Comparison of ENCODE assay signal across 11 cellular contexts in the genomic region with DNA sequence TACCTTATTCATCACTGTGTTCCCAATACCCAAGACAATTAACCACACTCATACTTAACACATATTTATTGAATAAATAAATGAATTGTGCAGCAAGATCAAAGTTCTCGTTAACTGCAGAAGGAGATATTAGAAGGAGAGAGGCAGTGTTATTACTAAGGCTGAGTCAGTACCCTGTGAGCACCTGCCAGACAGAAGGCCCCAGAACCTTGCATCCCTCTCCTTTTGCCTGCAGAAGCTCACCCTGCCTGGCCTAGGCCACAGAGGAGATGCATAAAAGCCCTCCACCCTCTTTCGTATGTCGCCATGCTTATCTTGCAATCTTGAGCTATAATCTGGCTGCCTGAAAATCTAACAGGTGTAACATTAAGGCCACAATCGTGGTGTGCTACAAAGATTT. TPM values are rescaled to one million over a fixed set of nuclear protein-coding genes. Genes with fewer than 3 reads are reported as not detected.
A peak's percentile ranks its signal among the peaks of the same experiment; 100 is the strongest.
DNase-seq lines count a peak whose midpoint lies in the region; ATAC-seq and TF ChIP-seq lines count a peak whose summit lies in the region.
"Had no signal": no experiment of that assay in that cellular context is flagged by ENCODE, and none has a peak within 500 bp of the region (broad histone marks: within the 10 kb centered on the region; RNA-seq: fewer than 3 reads in every experiment).

No MANE protein-coding gene starts in this region.

- peak overlapping the region; percentile 52 for H3K27ac ChIP-seq in CD4-positive, alpha-beta memory T cell (ENCODE audit: low read depth, low read length)

- H3K36me3 Mint-ChIP-seq in CD4-positive, alpha-beta memory T cell, result no peaks in the 10 kb centered on the region
- H3K36me3 Mint-ChIP-seq in activated naive CD4-positive, alpha-beta T cell treated with anti-CD3 and anti-CD28 coated beads, Interleukin-2, amount 10 ng/mL, durations not matched to agents 7 days and 5 days, result peaks cover 2% of the 10 kb centered on the region
- H3K36me3 Mint-ChIP-seq in mesothelial cell of epicardium, result no peaks in the 10 kb centered on the region

- DNase-seq in CD4-positive, alpha-beta memory T cell, result peak; percentile 29 to 71 (median 31)
- DNase-seq in HPDE6-E6E7 (ENCODE audit: extremely low spot score) (peak; percentile 45), mesothelial cell of epicardium (ENCODE audit: low spot score in 2 of 2, unreplicated experiment in 2 of 2) (no peak), NCI-H524 treated with DMSO at 0.1 percent for 48 hours (lab: John Stamatoyannopoulos, UW) (no peak), NCI-H1694 (lab: John Stamatoyannopoulos, UW) (no peak)
- peak; percentile 32 for DNase-seq in activated naive CD4-positive, alpha-beta T cell treated with anti-CD3 and anti-CD28 coated beads, Interleukin-2, amount 10 ng/mL, durations not matched to agents 7 days and 5 days
- DNase-seq: Calu3 had no signal

- peaks cover 75% of the 10 kb centered on the region for H3K4me1 ChIP-seq in CD4-positive, alpha-beta memory T cell (ENCODE audit: insufficient read depth, low read length)

- no peak overlapping the region for H3K27ac Mint-ChIP-seq in CD4-positive, alpha-beta memory T cell
- no peak overlapping the region for H3K27ac Mint-ChIP-seq in activated naive CD4-positive, alpha-beta T cell treated with anti-CD3 and anti-CD28 coated beads, Interleukin-2, amount 10 ng/mL, durations not matched to agents 7 days and 5 days
- peak overlapping the region; percentile 15 for H3K27ac Mint-ChIP-seq in mesothelial cell of epicardium
- H3K27ac Mint-ChIP-seq: nephron had no signal

- peak overlapping the region; percentile 2 to 39 for H3K4me3 ChIP-seq in CD4-positive, alpha-beta memory T cell (ENCODE audit: low read length in 2 of 2)

- intact Hi-C loops in CD4-positive, alpha-beta memory T cell (cut with micrococcal nuclease), result loop anchor here (2.0 kb wide), 1 partner anchor 14 kb away; no protein-coding TSS in a partner anchor

- H3K36me3 ChIP-seq in CD4-positive, alpha-beta memory T cell (ENCODE audit: insufficient read depth, low read length), result no peaks in the 10 kb centered on the region

- no peak overlapping the region for H3K4me3 Mint-ChIP-seq in CD4-positive, alpha-beta memory T cell
- H3K4me3 Mint-ChIP-seq in activated naive CD4-positive, alpha-beta T cell treated with anti-CD3 and anti-CD28 coated beads, Interleukin-2, amount 10 ng/mL, durations not matched to agents 7 days and 5 days, result peak overlapping the region; percentile 13
- H3K4me3 Mint-ChIP-seq in mesothelial cell of epicardium, result no peak overlapping the region
- H3K4me3 Mint-ChIP-seq: nephron had no signal

- no peak for ATAC-seq in HG03520 (IDR thresholded peaks at IDR 0.05; ENCODE audit: unreplicated experiment)

- peaks cover 0 to 4% (median 0%) of the 10 kb centered on the region in 8 donors for H3K9me3 Mint-ChIP-seq in CD4-positive, alpha-beta memory T cell
- H3K9me3 Mint-ChIP-seq in activated naive CD4-positive, alpha-beta T cell treated with anti-CD3 and anti-CD28 coated beads, Interleukin-2, amount 10 ng/mL, durations not matched to agents 7 days and 5 days, result no peaks in the 10 kb centered on the region
- no peaks in the 10 kb centered on the region for H3K9me3 Mint-ChIP-seq in mesothelial cell of epicardium

- no peaks in the 10 kb centered on the region for H3K9me3 ChIP-seq in CD4-positive, alpha-beta memory T cell (ENCODE audit: control insufficient read depth in 1 of 2, low read length in 2 of 2)

- H3K27me3 ChIP-seq in CD4-positive, alpha-beta memory T cell (ENCODE audit: insufficient read depth, low read length), result no peaks in the 10 kb centered on the region

- peaks cover 6 to 33% (median 8%) of the 10 kb centered on the region in 4 donors for H3K4me1 Mint-ChIP-seq in CD4-positive, alpha-beta memory T cell
- peaks cover 22% of the 10 kb centered on the region for H3K4me1 Mint-ChIP-seq in activated naive CD4-positive, alpha-beta T cell treated with anti-CD3 and anti-CD28 coated beads, Interleukin-2, amount 10 ng/mL, durations not matched to agents 7 days and 5 days
- peaks cover 14% of the 10 kb centered on the region for H3K4me1 Mint-ChIP-seq in mesothelial cell of epicardium
- H3K4me1 Mint-ChIP-seq: nephron had no signal

- no peak for TF ChIP-seq CTCF in mesothelial cell of epicardium (IDR thresholded peaks at IDR 0.05; ENCODE audit: unreplicated experiment)

- CTCF ChIA-PET in CD4-positive, alpha-beta memory T cell (lab: Charles Lee; ENCODE audit: partially characterized antibody), result interaction anchor here (1.1 to 6.7 kb wide), 8 partner anchors 9 to 58 kb away, joined by 3 to 64 read pairs (median 6); a partner anchor contains a TSS
- CTCF ChIA-PET in activated naive CD4-positive, alpha-beta T cell treated with anti-CD3 and anti-CD28 coated beads, Interleukin-2, amount 10 ng/mL, durations not matched to agents 7 days and 5 days (lab: Charles Lee), result interaction anchor here (3.9 kb wide), 1 partner anchor 13 kb away, joined by 32 read pairs; no protein-coding TSS in a partner anchor

- POLR2A ChIA-PET in CD4-positive, alpha-beta memory T cell (lab: Charles Lee; ENCODE audit: partially characterized antibody), result interaction anchor here (0.6 to 7.7 kb wide), 19 partner anchors 8 to 771 kb away, joined by 3 to 247 read pairs (median 5); a partner anchor contains a TSS

- no peaks in the 10 kb centered on the region for H3K27me3 Mint-ChIP-seq in CD4-positive, alpha-beta memory T cell
- no peaks in the 10 kb centered on the region for H3K27me3 Mint-ChIP-seq in activated naive CD4-positive, alpha-beta T cell treated with anti-CD3 and anti-CD28 coated beads, Interleukin-2, amount 10 ng/mL, durations not matched to agents 7 days and 5 days
- H3K27me3 Mint-ChIP-seq in mesothelial cell of epicardium (ENCODE audit: low read depth), result no peaks in the 10 kb centered on the region

RNA-seq across cellular contexts. Expression of a gene that starts 20.5 kb away (rescaled TPM):
- 100 to 1,000 TPM; 138 to 154 TPM for total RNA-seq in CD4-positive, alpha-beta memory T cell
- 10 to 100 TPM; 67.6 to 94.6 TPM for polyA plus RNA-seq in CD4-positive, alpha-beta memory T cell
- 52.5 to 59.5 TPM (median 57.6 TPM) in 3 replicates for total RNA-seq in mesothelial cell of epicardium

RNA-seq across cellular contexts. Expression of a gene that starts 58.3 kb away (rescaled TPM):
- total RNA-seq in CD4-positive, alpha-beta memory T cell, result not detected
- under 1 TPM in 1 of 2 donors, not detected in 1; 0.32 TPM for polyA plus RNA-seq in CD4-positive, alpha-beta memory T cell
- 0.20 to 0.88 TPM (median 0.42 TPM) in 3 replicates for total RNA-seq in mesothelial cell of epicardium
- total RNA-seq: H4, IMR-90 had no signal

Comparison
In these comparisons a context has a peak if more than half of its experiments do, and no peak if none do; other contexts are left out.
1. DNase-seq: peak in CD4-positive, alpha-beta memory T cell (5 of 5), HPDE6-E6E7 (single experiment) and activated naive CD4-positive, alpha-beta T cell treated with anti-CD3 and anti-CD28 coated beads, Interleukin-2, amount 10 ng/mL, durations not matched to agents 7 days and 5 days (single experiment); none in mesothelial cell of epicardium (0 of 2), NCI-H524 treated with DMSO at 0.1 percent for 48 hours (single experiment) and NCI-H1694 (single experiment).